9 cellular contexts compared by ENCODE assay signal in genomic region chr3:102006812-102007485, GRCh38.
DNase-seq lines count a peak whose midpoint lies in the region; ATAC-seq, FAIRE-seq and TF ChIP-seq lines count a peak whose summit lies in the region.
"Had no signal": no experiment of that assay in that cellular context is flagged by ENCODE, and none has a peak within 500 bp of the region (broad histone marks: within the 10 kb centered on the region; RNA-seq: fewer than 3 reads in every experiment).

No MANE protein-coding gene starts in this region.

- no TSS peak for BruUV-seq in GM12878 (replicated peaks; lab: Mats Ljungman, UMichigan)

- DNase-seq in AG08395 (ENCODE audit: low spot score) (peak; percentile 86), MG63 (peak; percentile 73), GM12878 (ENCODE audit: low read depth, low spot score) (no peak), kidney tubule cell (ENCODE audit: low spot score) (peak; percentile 92), ureter (ENCODE audit: low spot score) (no peak), NCI-H2171 (lab: John Stamatoyannopoulos, UW) (no peak), GM19240 (ENCODE audit: insufficient read length, low spot score) (no peak)
- DNase-seq in activated CD4-positive, CD25-positive, alpha-beta regulatory T cell treated with anti-CD3 and anti-CD28 coated beads, Interleukin-2, amount 50 U/mL, for 72 hours: no peak
- DNase-seq: KBM-7 had no signal

- H2AFZ ChIP-seq in GM12878 (ENCODE audit: control insufficient read depth, low read depth, low read length): no peak overlapping the region

- no peak for FAIRE-seq in GM12878 (lab: Jason Lieb, UNC)

- ATAC-seq in GM12878: peak; percentile 49

- intact Hi-C loops in GM12878 (cut with micrococcal nuclease; ENCODE audit: unreplicated experiment): no loop called here

- peaks cover 3% of the 10 kb centered on the region; the same call in 1 of the 2 replicates for H3K9me3 ChIP-seq in MG63
- H3K9me3 ChIP-seq in GM12878 (replicated peaks; ENCODE audit: control insufficient read depth, insufficient read depth, low read length): no peaks in the 10 kb centered on the region; the same call in 2 of the 3 replicates

- H3K27me3 ChIP-seq in MG63 (no peaks in the 10 kb centered on the region), GM12878 (replicated peaks in 1 of 2; ENCODE audit: control insufficient read depth in 2 of 2, insufficient read depth in 2 of 2, low read length in 1 of 2) (no peaks in the 10 kb centered on the region)

- WGBS in GM12878 (ENCODE audit: insufficient coverage, insufficient replicate concordance, low lambda C conversion rate, missing lambda C conversion rate): 95% methylated on average over 1 of the region's 1 CpG

- H3K4me3 ChIP-seq in MG63 (no peak overlapping the region), GM12878 (no peak overlapping the region)

- H3K4me1 ChIP-seq in GM12878 (ENCODE audit: control insufficient read depth, insufficient read depth, low read length): no peaks in the 10 kb centered on the region

- TF ChIP-seq EP300 in GM12878 (IDR thresholded peaks at IDR 0.05; ENCODE audit: borderline replicate concordance in 1 of 2, control insufficient read depth in 1 of 2, low read depth in 2 of 2, low read length in 2 of 2): 0 out of 4 replicates have a peak, but pooled peaks of 1 of the 2 experiments have one; percentile 13

- no peak for TF ChIP-seq CTCF in GM12878 (IDR thresholded peaks at IDR 0.05 in 2 of 3, conservative IDR thresholded peaks at IDR 0.05 in 1 of 3; ENCODE audit: control insufficient read depth in 2 of 3, extremely low read depth in 1 of 3, insufficient read depth in 1 of 3, low read depth in 3 of 3, low read length in 3 of 3)

- H3K4me2 ChIP-seq in GM12878 (ENCODE audit: control insufficient read depth, insufficient read depth): no peak overlapping the region

- POLR2A ChIA-PET in GM12878 (lab: Charles Lee): interaction anchor here (0.8 to 1.0 kb wide), 2 partner anchors 12 to 23 kb away, joined by 3 read pairs; no protein-coding TSS in a partner anchor

- SMC1A ChIA-PET in GM12878 (lab: Charles Lee; ENCODE audit: uncharacterized antibody, unreplicated experiment): interaction anchor here (0.8 to 3.7 kb wide), 8 partner anchors 9 to 197 kb away, joined by 3 to 27 read pairs (median 3); no protein-coding TSS in a partner anchor

- H3K9ac ChIP-seq in GM12878 (ENCODE audit: control insufficient read depth, insufficient read depth, low read length): no peak overlapping the region

- no peak overlapping the region for H3K27ac ChIP-seq in GM12878 (ENCODE audit: control insufficient read depth, insufficient read depth)

- RAD21 ChIA-PET in GM12878 (lab: Charles Lee; ENCODE audit: unreplicated experiment): interaction anchor here (0.6 to 1.2 kb wide), 5 partner anchors 11 to 179 kb away, joined by 3 to 6 read pairs (median 3); no protein-coding TSS in a partner anchor

- CTCF ChIA-PET in GM12878 (lab: Yijun Ruan, JAX): interaction anchor here (1.0 to 2.8 kb wide), 3 partner anchors 10 to 35 kb away, joined by 3 to 11 read pairs (median 3); no protein-coding TSS in a partner anchor

- in situ Hi-C loops in GM12878 (cut with MboI): no loop called here

- no peaks in the 10 kb centered on the region for H3K79me2 ChIP-seq in GM12878 (ENCODE audit: control insufficient read depth, insufficient read depth, low read length)

- TF ChIP-seq RAD21 in GM12878 (IDR thresholded peaks at IDR 0.05; ENCODE audit: insufficient read depth, low read depth, low read length): no peak

- H4K20me1 ChIP-seq in GM12878 (ENCODE audit: control insufficient read depth, insufficient read depth): no peaks in the 10 kb centered on the region

- H3K36me3 ChIP-seq in MG63 (no peaks in the 10 kb centered on the region), GM12878 (ENCODE audit: control insufficient read depth in 2 of 2, insufficient read depth in 2 of 2, low read length in 1 of 2) (no peaks in the 10 kb centered on the region)

- no peak for TF ChIP-seq POLR2A in GM12878 (IDR thresholded peaks at IDR 0.05; ENCODE audit: low read depth, low read length)

TF ChIP-seq in GM12878, 131 proteins besides CTCF, POLR2A, EP300 and RAD21:
- TF ChIP-seq MTA2 (IDR thresholded peaks at IDR 0.05; ENCODE audit: low read depth): peak; percentile 31
- no peak for TF ChIP-seq MLLT1 (IDR thresholded peaks at IDR 0.05)

Comparison
In these comparisons a context has a peak if more than half of its experiments do, and no peak if none do; other contexts are left out.
1. DNase-seq: peak in AG08395 (single experiment), MG63 (single experiment) and kidney tubule cell (single experiment); none in GM12878 (single experiment), ureter (single experiment), NCI-H2171 (single experiment), activated CD4-positive, CD25-positive, alpha-beta regulatory T cell treated with anti-CD3 and anti-CD28 coated beads, Interleukin-2, amount 50 U/mL, for 72 hours (single experiment) and GM19240 (single experiment).